19 cellular contexts compared by ENCODE assay signal in genomic region chr7:25395976-25396375, GRCh38.
"Had no signal": no experiment of that assay in that cellular context is flagged by ENCODE, and none has a peak within 500 bp of the region (broad histone marks: within the 10 kb centered on the region; RNA-seq: fewer than 3 reads in every experiment).

No MANE protein-coding gene starts in this region.

- H3K4me3 Mint-ChIP-seq: naive thymus-derived CD4-positive, alpha-beta T cell; neural crest cell; type B pancreatic cell had no signal

- H3K4me1 ChIP-seq: colonic mucosa had no signal

- FAIRE-seq: pancreas, small intestine had no signal

- H3K9me3 ChIP-seq: colonic mucosa, gastroesophageal sphincter, pancreas, uterus had no signal

- H3K36me3 Mint-ChIP-seq: naive thymus-derived CD4-positive, alpha-beta T cell; type B pancreatic cell had no signal

- H3K27ac ChIP-seq: colonic mucosa, gastroesophageal sphincter, pancreas had no signal

- H3K27ac Mint-ChIP-seq: naive thymus-derived CD4-positive, alpha-beta T cell; progenitor cell of endocrine pancreas; type B pancreatic cell had no signal

- H3K4me3 ChIP-seq: colonic mucosa, gastroesophageal sphincter, lung, pancreas, uterus had no signal

- H3K36me3 ChIP-seq: colonic mucosa, gastroesophageal sphincter, pancreas, uterus had no signal

- H3K27me3 ChIP-seq: colonic mucosa, gastroesophageal sphincter, pancreas, uterus had no signal

- DNase-seq: colonic mucosa; dermis blood vessel endothelial cell; glutamatergic neuron; left colon; left ventricle myocardium superior; naive thymus-derived CD4-positive, alpha-beta T cell; occipital lobe; pancreas; right cardiac atrium; small intestine; stimulated activated CD4-positive, alpha-beta T cell treated with anti-CD3 and anti-CD28 coated beads, Interleukin-12 subunit alpha, Interleukin-12 subunit beta, amount 100 ng/mL, for 4 hours; stimulated activated naive CD4-positive, alpha-beta T cell; uterus had no signal

- H3K9me3 Mint-ChIP-seq: naive thymus-derived CD4-positive, alpha-beta T cell; neural crest cell had no signal

- ATAC-seq: esophagus mucosa; gastroesophageal sphincter; left colon; left ventricle myocardium superior; naive thymus-derived CD4-positive, alpha-beta T cell; pancreas; right cardiac atrium had no signal

- H3K27me3 Mint-ChIP-seq: progenitor cell of endocrine pancreas had no signal
